Comparison of ENCODE assay signal across 14 cellular contexts in genomic region chr9:134060546-134060945, GRCh38. TPM values are rescaled to one million over a fixed set of nuclear protein-coding genes. Genes with fewer than 3 reads are reported as not detected.
DNase-seq lines count a peak whose midpoint lies in the region; ATAC-seq and TF ChIP-seq lines count a peak whose summit lies in the region.
"Had no signal": no experiment of that assay in that cellular context is flagged by ENCODE, and none has a peak within 500 bp of the region (broad histone marks: within the 10 kb centered on the region; RNA-seq: fewer than 3 reads in every experiment).

No MANE protein-coding gene starts in this region.

- no peaks in the 10 kb centered on the region for H3K9me2 ChIP-seq in OCI-LY7 (ENCODE audit: insufficient read depth, low read length)

- no peak overlapping the region for H3K9ac ChIP-seq in skeletal muscle satellite cell (ENCODE audit: low read depth, low read length)

- H3K4me2 ChIP-seq in OCI-LY7 (ENCODE audit: low read length) (peak overlapping the region; percentile 33; the same call in 1 of the 2 replicates), skeletal muscle satellite cell (ENCODE audit: low read length) (peak overlapping the region; percentile 23)

- H3K36me3 Mint-ChIP-seq in activated CD8-positive, alpha-beta T cell treated with anti-CD3 and anti-CD28 coated beads, Interleukin-2, amount 10 ng/mL, durations not matched to agents 7 days and 5 days (ENCODE audit: low read depth) = peaks cover under 1% of the 10 kb centered on the region
- H3K36me3 Mint-ChIP-seq in activated CD8-positive, alpha-beta T cell treated with anti-CD3 and anti-CD28 coated beads for 36 hours (ENCODE audit: low read depth) = peaks cover 1% of the 10 kb centered on the region
- H3K36me3 Mint-ChIP-seq in immature natural killer cell = no peaks in the 10 kb centered on the region
- no peaks in the 10 kb centered on the region for H3K36me3 Mint-ChIP-seq in naive thymus-derived CD8-positive, alpha-beta T cell
- H3K36me3 Mint-ChIP-seq: activated naive CD8-positive, alpha-beta T cell had no signal

- TF ChIP-seq CTCF in activated CD8-positive, alpha-beta T cell treated with anti-CD3 and anti-CD28 coated beads for 36 hours (IDR thresholded peaks at IDR 0.05) = no peak
- TF ChIP-seq CTCF in OCI-LY7 (conservative IDR thresholded peaks at IDR 0.05; ENCODE audit: low read length) = no peak

- no peaks in the 10 kb centered on the region for H3K27me3 Mint-ChIP-seq in activated CD8-positive, alpha-beta T cell treated with anti-CD3 and anti-CD28 coated beads, Interleukin-2, amount 10 ng/mL, durations not matched to agents 7 days and 5 days (ENCODE audit: low read depth)
- H3K27me3 Mint-ChIP-seq in activated CD8-positive, alpha-beta T cell treated with anti-CD3 and anti-CD28 coated beads for 36 hours = no peaks in the 10 kb centered on the region
- H3K27me3 Mint-ChIP-seq in immature natural killer cell (ENCODE audit: low read depth in 3 of 3) = peaks cover under 1 to 4% (median 2%) of the 10 kb centered on the region in 3 donors
- no peaks in the 10 kb centered on the region for H3K27me3 Mint-ChIP-seq in naive thymus-derived CD8-positive, alpha-beta T cell
- H3K27me3 Mint-ChIP-seq: activated naive CD8-positive, alpha-beta T cell had no signal

- CTCF ChIA-PET in activated CD8-positive, alpha-beta T cell treated with anti-CD3 and anti-CD28 coated beads, Interleukin-2, amount 10 ng/mL, durations not matched to agents 7 days and 5 days (lab: Charles Lee) = interaction anchor here (1.2 to 1.4 kb wide), 2 partner anchors 35 to 38 kb away, joined by 3 read pairs; partner anchors contain the start of gene BRD3OS
- CTCF ChIA-PET in activated CD8-positive, alpha-beta T cell treated with anti-CD3 and anti-CD28 coated beads for 36 hours (lab: Charles Lee) = no interaction called here
- CTCF ChIA-PET in OCI-LY7 (lab: Charles Lee; ENCODE audit: unreplicated experiment) = interaction anchor here (0.6 kb wide), 1 partner anchor 76 kb away, joined by 4 read pairs; the partner anchor contains the start of gene WDR5

- BruUV-seq in OCI-LY7 (replicated peaks; lab: Mats Ljungman, UMichigan) = no TSS peak

- peaks cover 28% of the 10 kb centered on the region for H3K4me1 Mint-ChIP-seq in activated CD8-positive, alpha-beta T cell treated with anti-CD3 and anti-CD28 coated beads, Interleukin-2, amount 10 ng/mL, durations not matched to agents 7 days and 5 days (ENCODE audit: low read depth)
- H3K4me1 Mint-ChIP-seq in activated CD8-positive, alpha-beta T cell treated with anti-CD3 and anti-CD28 coated beads for 36 hours (ENCODE audit: low read depth) = peaks cover 58% of the 10 kb centered on the region
- H3K4me1 Mint-ChIP-seq in immature natural killer cell = peaks cover 59 to 64% of the 10 kb centered on the region in 2 donors
- peaks cover 25 to 75% (median 73%) of the 10 kb centered on the region in 4 donors for H3K4me1 Mint-ChIP-seq in naive thymus-derived CD8-positive, alpha-beta T cell

- peaks cover 16% of the 10 kb centered on the region for H3K4me1 ChIP-seq in OCI-LY7 (ENCODE audit: insufficient read depth, low read length, poor library complexity, severe bottlenecking)
- H3K4me1 ChIP-seq in skeletal muscle satellite cell (ENCODE audit: control insufficient read depth, insufficient read depth, low read length) = peaks cover 79% of the 10 kb centered on the region

- H3K27ac ChIP-seq in OCI-LY7 (ENCODE audit: low read depth, low read length, poor library complexity, severe bottlenecking) = no peak overlapping the region
- H3K27ac ChIP-seq: SJSA1, uterus had no signal

- POLR2A ChIA-PET in activated CD8-positive, alpha-beta T cell treated with anti-CD3 and anti-CD28 coated beads, Interleukin-2, amount 10 ng/mL, durations not matched to agents 7 days and 5 days (lab: Charles Lee) = no interaction called here
- POLR2A ChIA-PET in activated CD8-positive, alpha-beta T cell treated with anti-CD3 and anti-CD28 coated beads for 36 hours (lab: Charles Lee) = no interaction called here
- POLR2A ChIA-PET in OCI-LY7 (lab: Charles Lee) = interaction anchor here (0.6 kb wide), 1 partner anchor 33 kb away, joined by 6 read pairs; no protein-coding TSS in a partner anchor
- POLR2A ChIA-PET in naive thymus-derived CD8-positive, alpha-beta T cell (lab: Charles Lee) = no interaction called here

- intact Hi-C loops in activated CD8-positive, alpha-beta T cell treated with anti-CD3 and anti-CD28 coated beads for 36 hours (cut with micrococcal nuclease) = no loop called here
- intact Hi-C loops in OCI-LY7 (cut with micrococcal nuclease; ENCODE audit: unreplicated experiment) = no loop called here

- no peak overlapping the region for H3K4me3 Mint-ChIP-seq in activated CD8-positive, alpha-beta T cell treated with anti-CD3 and anti-CD28 coated beads, Interleukin-2, amount 10 ng/mL, durations not matched to agents 7 days and 5 days
- no peak overlapping the region for H3K4me3 Mint-ChIP-seq in activated CD8-positive, alpha-beta T cell treated with anti-CD3 and anti-CD28 coated beads for 36 hours
- peak overlapping the region in 2 of 5 donors; percentile 26 to 46 for H3K4me3 Mint-ChIP-seq in immature natural killer cell
- peak overlapping the region in 5 of 10 donors; percentile 14 to 48 (median 24) for H3K4me3 Mint-ChIP-seq in naive thymus-derived CD8-positive, alpha-beta T cell
- H3K4me3 Mint-ChIP-seq: activated naive CD8-positive, alpha-beta T cell had no signal

- no peak overlapping the region for H3K4me3 ChIP-seq in OCI-LY7 (ENCODE audit: low read depth, low read length, poor library complexity, severe bottlenecking)
- H3K4me3 ChIP-seq in skeletal muscle satellite cell (ENCODE audit: low read length) = no peak overlapping the region
- H3K4me3 ChIP-seq: SJSA1, uterus had no signal

- no peaks in the 10 kb centered on the region for H3K36me3 ChIP-seq in OCI-LY7 (ENCODE audit: insufficient read depth, low read length)
- H3K36me3 ChIP-seq in skeletal muscle satellite cell (ENCODE audit: insufficient read depth, low read length) = peaks cover 8% of the 10 kb centered on the region
- H3K36me3 ChIP-seq: uterus had no signal

- H3K9me3 ChIP-seq in OCI-LY7 (ENCODE audit: low read length) = no peaks in the 10 kb centered on the region
- no peaks in the 10 kb centered on the region for H3K9me3 ChIP-seq in skeletal muscle satellite cell (replicated peaks; ENCODE audit: low read length)
- H3K9me3 ChIP-seq: SJSA1, uterus had no signal

- H3K27ac Mint-ChIP-seq in activated CD8-positive, alpha-beta T cell treated with anti-CD3 and anti-CD28 coated beads, Interleukin-2, amount 10 ng/mL, durations not matched to agents 7 days and 5 days = peak overlapping the region; percentile 23
- H3K27ac Mint-ChIP-seq in activated CD8-positive, alpha-beta T cell treated with anti-CD3 and anti-CD28 coated beads for 36 hours = no peak overlapping the region
- peak overlapping the region in 5 of 6 donors; percentile 17 to 70 (median 48) for H3K27ac Mint-ChIP-seq in immature natural killer cell
- H3K27ac Mint-ChIP-seq in naive thymus-derived CD8-positive, alpha-beta T cell = peak overlapping the region in 5 of 10 donors; percentile 37 to 78 (median 53)

- H3K79me2 ChIP-seq in OCI-LY7 (ENCODE audit: insufficient read depth, low read depth, low read length) = no peaks in the 10 kb centered on the region

- H3K27me3 ChIP-seq in skeletal muscle satellite cell (ENCODE audit: control insufficient read depth, insufficient read depth, low read length) = no peaks in the 10 kb centered on the region
- H3K27me3 ChIP-seq: SJSA1, uterus had no signal

- H4K20me1 ChIP-seq in OCI-LY7 (ENCODE audit: insufficient read depth, low read length) = peaks cover 19% of the 10 kb centered on the region

- DNase-seq in activated CD8-positive, alpha-beta T cell treated with anti-CD3 and anti-CD28 coated beads, Interleukin-2, amount 10 ng/mL, durations not matched to agents 7 days and 5 days = no peak
- DNase-seq in activated CD8-positive, alpha-beta T cell treated with anti-CD3 and anti-CD28 coated beads for 36 hours = no peak
- DNase-seq in OCI-LY7 (ENCODE audit: low spot score) (no peak), immature natural killer cell (no peak), left lobe of liver (ENCODE audit: low spot score) (no peak)
- DNase-seq in naive thymus-derived CD8-positive, alpha-beta T cell = no peak
- DNase-seq: NCI-H1436; NCI-H345; stimulated activated CD4-positive, alpha-beta T cell treated with anti-CD3 and anti-CD28 coated beads, Interleukin-2, amount 100 ng/mL, for 48 hours; uterus had no signal

- H3K9me3 Mint-ChIP-seq in activated CD8-positive, alpha-beta T cell treated with anti-CD3 and anti-CD28 coated beads, Interleukin-2, amount 10 ng/mL, durations not matched to agents 7 days and 5 days (ENCODE audit: insufficient read depth) = no peaks in the 10 kb centered on the region
- H3K9me3 Mint-ChIP-seq in activated CD8-positive, alpha-beta T cell treated with anti-CD3 and anti-CD28 coated beads for 36 hours = no peaks in the 10 kb centered on the region
- no peaks in the 10 kb centered on the region for H3K9me3 Mint-ChIP-seq in immature natural killer cell
- no peaks in the 10 kb centered on the region for H3K9me3 Mint-ChIP-seq in naive thymus-derived CD8-positive, alpha-beta T cell

- no peak for ATAC-seq in activated CD8-positive, alpha-beta T cell treated with anti-CD3 and anti-CD28 coated beads, Interleukin-2, amount 10 ng/mL, durations not matched to agents 7 days and 5 days
- no peak for ATAC-seq in activated CD8-positive, alpha-beta T cell treated with anti-CD3 and anti-CD28 coated beads for 36 hours
- ATAC-seq in naive thymus-derived CD8-positive, alpha-beta T cell = no peak
- ATAC-seq in GM21515 (IDR thresholded peaks at IDR 0.05; ENCODE audit: unreplicated experiment) = no peak
- ATAC-seq in left lobe of liver = no peak

- no peak overlapping the region for H2AFZ ChIP-seq in OCI-LY7 (ENCODE audit: low read length)

RNA-seq across cellular contexts. Expression of gene BRD3, which starts 7.3 kb away (rescaled TPM):
- total RNA-seq in activated CD8-positive, alpha-beta T cell treated with anti-CD3 and anti-CD28 coated beads, Interleukin-2, amount 10 ng/mL, durations not matched to agents 7 days and 5 days = 10 to 100 TPM; 42.1 to 45.2 TPM
- total RNA-seq in activated CD8-positive, alpha-beta T cell treated with anti-CD3 and anti-CD28 coated beads for 36 hours = 10 to 100 TPM; 32.7 to 37.7 TPM
- total RNA-seq in OCI-LY7 (2014; rRNA removed; shearing (Covaris generic)) = 3.1 and 3.5 TPM in 2 replicates
- total RNA-seq in OCI-LY7 (2022) (16.3 and 16.6 TPM in 2 replicates), left lobe of liver (24.6 TPM)
- polyA plus RNA-seq in immature natural killer cell = 10 to 100 TPM; 24.2 to 43.4 (median 29.0) TPM
- total RNA-seq in skeletal muscle satellite cell (2012; rRNA removed) = 3.0 and 3.9 TPM in 2 replicates
- 10 to 100 TPM; 44.8 to 49.0 TPM for total RNA-seq in naive thymus-derived CD8-positive, alpha-beta T cell
- polyA plus RNA-seq in naive thymus-derived CD8-positive, alpha-beta T cell = 10 to 100 TPM; 13.1 to 30.9 (median 27.8) TPM

RNA-seq across cellular contexts. Expression of gene BRD3OS, which starts 35.3 kb away (rescaled TPM):
- total RNA-seq in activated CD8-positive, alpha-beta T cell treated with anti-CD3 and anti-CD28 coated beads, Interleukin-2, amount 10 ng/mL, durations not matched to agents 7 days and 5 days = 10 to 100 TPM; 13.5 to 16.0 TPM
- total RNA-seq in activated CD8-positive, alpha-beta T cell treated with anti-CD3 and anti-CD28 coated beads for 36 hours = 1 to 10 TPM; 8.1 to 8.2 TPM
- total RNA-seq in OCI-LY7 (2014; rRNA removed; shearing (Covaris generic)) = 12.4 and 21.6 TPM in 2 replicates
- total RNA-seq in OCI-LY7 (2022) = 13.7 and 16.4 TPM in 2 replicates
- polyA plus RNA-seq in immature natural killer cell = 10 to 100 TPM; 13.7 to 14.9 (median 13.8) TPM
- total RNA-seq in skeletal muscle satellite cell (2012; rRNA removed) = 17.3 and 19.5 TPM in 2 replicates
- total RNA-seq in naive thymus-derived CD8-positive, alpha-beta T cell = 10 to 100 TPM; 13.8 to 16.8 TPM
- polyA plus RNA-seq in naive thymus-derived CD8-positive, alpha-beta T cell = 10 to 100 TPM; 20.8 to 28.6 (median 25.2) TPM
- total RNA-seq in left lobe of liver = 7.6 TPM
